In the genomic region with DNA sequence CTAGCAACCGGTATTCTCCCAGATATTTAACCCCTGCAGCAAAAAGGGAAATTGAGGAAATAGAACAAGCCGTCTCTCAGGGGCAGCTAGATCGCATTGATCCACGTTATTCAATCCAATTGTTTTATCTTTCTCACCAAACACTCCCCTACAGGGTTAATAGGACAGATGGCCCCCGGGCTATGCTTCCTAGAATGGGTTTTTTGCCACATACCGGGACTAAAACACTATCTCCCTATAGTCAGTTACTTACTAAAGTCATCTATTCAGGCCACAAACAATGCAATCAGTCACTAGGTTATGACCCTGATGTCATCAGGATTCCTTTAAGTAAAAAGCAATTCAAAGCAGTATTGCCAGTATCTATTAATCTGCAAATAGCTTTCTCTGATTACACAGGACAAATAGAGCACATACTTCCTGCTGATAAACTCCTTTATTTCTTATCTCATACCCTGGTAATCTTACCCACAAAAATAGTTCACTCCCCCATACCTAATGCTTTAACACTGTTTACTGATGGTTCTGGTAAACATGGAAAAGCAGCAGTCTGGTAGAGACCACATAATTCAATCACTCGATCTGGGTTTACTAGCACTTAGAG, we compare ENCODE assay signal across 1 cellular context.
A peak's percentile ranks its signal among the peaks of the same experiment; 100 is the strongest.
TF ChIP-seq lines count a peak whose summit lies in the region.

No MANE protein-coding gene starts in this region.

TF ChIP-seq in HepG2, 621 proteins besides CTCF, POLR2A, EP300 and RAD21 (continued from another document and continues in another):
- TF ChIP-seq, protein P1, sequence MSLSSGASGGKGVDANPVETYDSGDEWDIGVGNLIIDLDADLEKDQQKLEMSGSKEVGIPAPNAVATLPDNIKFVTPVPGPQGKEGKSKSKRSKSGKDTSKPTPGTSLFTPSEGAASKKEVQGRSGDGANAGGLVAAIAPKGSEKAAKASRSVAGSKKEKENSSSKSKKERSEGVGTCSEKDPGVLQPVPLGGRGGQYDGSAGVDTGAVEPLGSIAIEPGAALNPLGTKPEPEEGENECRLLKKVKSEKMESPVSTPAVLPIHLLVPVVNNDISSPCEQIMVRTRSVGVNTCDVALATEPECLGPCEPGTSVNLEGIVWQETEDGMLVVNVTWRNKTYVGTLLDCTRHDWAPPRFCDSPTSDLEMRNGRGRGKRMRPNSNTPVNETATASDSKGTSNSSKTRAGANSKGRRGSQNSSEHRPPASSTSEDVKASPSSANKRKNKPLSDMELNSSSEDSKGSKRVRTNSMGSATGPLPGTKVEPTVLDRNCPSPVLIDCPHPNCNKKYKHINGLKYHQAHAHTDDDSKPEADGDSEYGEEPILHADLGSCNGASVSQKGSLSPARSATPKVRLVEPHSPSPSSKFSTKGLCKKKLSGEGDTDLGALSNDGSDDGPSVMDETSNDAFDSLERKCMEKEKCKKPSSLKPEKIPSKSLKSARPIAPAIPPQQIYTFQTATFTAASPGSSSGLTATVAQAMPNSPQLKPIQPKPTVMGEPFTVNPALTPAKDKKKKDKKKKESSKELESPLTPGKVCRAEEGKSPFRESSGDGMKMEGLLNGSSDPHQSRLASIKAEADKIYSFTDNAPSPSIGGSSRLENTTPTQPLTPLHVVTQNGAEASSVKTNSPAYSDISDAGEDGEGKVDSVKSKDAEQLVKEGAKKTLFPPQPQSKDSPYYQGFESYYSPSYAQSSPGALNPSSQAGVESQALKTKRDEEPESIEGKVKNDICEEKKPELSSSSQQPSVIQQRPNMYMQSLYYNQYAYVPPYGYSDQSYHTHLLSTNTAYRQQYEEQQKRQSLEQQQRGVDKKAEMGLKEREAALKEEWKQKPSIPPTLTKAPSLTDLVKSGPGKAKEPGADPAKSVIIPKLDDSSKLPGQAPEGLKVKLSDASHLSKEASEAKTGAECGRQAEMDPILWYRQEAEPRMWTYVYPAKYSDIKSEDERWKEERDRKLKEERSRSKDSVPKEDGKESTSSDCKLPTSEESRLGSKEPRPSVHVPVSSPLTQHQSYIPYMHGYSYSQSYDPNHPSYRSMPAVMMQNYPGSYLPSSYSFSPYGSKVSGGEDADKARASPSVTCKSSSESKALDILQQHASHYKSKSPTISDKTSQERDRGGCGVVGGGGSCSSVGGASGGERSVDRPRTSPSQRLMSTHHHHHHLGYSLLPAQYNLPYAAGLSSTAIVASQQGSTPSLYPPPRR (CRISPR knock-in tag; IDR thresholded peaks at IDR 0.05; ENCODE audit: borderline replicate concordance) = peak; percentile 94
- no peak for TF ChIP-seq SATB2 (CRISPR knock-in tag; IDR thresholded peaks at IDR 0.05)
- no peak for TF ChIP-seq SMARCE1 (IDR thresholded peaks at IDR 0.05; ENCODE audit: borderline replicate concordance)
- TF ChIP-seq NCOA2 (CRISPR knock-in tag; IDR thresholded peaks at IDR 0.05) = peak; percentile 61
- no peak for TF ChIP-seq SKI (IDR thresholded peaks at IDR 0.05; ENCODE audit: partially characterized antibody)
- TF ChIP-seq, protein P2, sequence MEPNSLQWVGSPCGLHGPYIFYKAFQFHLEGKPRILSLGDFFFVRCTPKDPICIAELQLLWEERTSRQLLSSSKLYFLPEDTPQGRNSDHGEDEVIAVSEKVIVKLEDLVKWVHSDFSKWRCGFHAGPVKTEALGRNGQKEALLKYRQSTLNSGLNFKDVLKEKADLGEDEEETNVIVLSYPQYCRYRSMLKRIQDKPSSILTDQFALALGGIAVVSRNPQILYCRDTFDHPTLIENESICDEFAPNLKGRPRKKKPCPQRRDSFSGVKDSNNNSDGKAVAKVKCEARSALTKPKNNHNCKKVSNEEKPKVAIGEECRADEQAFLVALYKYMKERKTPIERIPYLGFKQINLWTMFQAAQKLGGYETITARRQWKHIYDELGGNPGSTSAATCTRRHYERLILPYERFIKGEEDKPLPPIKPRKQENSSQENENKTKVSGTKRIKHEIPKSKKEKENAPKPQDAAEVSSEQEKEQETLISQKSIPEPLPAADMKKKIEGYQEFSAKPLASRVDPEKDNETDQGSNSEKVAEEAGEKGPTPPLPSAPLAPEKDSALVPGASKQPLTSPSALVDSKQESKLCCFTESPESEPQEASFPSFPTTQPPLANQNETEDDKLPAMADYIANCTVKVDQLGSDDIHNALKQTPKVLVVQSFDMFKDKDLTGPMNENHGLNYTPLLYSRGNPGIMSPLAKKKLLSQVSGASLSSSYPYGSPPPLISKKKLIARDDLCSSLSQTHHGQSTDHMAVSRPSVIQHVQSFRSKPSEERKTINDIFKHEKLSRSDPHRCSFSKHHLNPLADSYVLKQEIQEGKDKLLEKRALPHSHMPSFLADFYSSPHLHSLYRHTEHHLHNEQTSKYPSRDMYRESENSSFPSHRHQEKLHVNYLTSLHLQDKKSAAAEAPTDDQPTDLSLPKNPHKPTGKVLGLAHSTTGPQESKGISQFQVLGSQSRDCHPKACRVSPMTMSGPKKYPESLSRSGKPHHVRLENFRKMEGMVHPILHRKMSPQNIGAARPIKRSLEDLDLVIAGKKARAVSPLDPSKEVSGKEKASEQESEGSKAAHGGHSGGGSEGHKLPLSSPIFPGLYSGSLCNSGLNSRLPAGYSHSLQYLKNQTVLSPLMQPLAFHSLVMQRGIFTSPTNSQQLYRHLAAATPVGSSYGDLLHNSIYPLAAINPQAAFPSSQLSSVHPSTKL (CRISPR knock-in tag; IDR thresholded peaks at IDR 0.05) = peak; percentile 52; the same call in 1 of the 2 replicates
- no peak for TF ChIP-seq ZNF234 (CRISPR knock-in tag; conservative IDR thresholded peaks at IDR 0.05)
- TF ChIP-seq, protein P3, sequence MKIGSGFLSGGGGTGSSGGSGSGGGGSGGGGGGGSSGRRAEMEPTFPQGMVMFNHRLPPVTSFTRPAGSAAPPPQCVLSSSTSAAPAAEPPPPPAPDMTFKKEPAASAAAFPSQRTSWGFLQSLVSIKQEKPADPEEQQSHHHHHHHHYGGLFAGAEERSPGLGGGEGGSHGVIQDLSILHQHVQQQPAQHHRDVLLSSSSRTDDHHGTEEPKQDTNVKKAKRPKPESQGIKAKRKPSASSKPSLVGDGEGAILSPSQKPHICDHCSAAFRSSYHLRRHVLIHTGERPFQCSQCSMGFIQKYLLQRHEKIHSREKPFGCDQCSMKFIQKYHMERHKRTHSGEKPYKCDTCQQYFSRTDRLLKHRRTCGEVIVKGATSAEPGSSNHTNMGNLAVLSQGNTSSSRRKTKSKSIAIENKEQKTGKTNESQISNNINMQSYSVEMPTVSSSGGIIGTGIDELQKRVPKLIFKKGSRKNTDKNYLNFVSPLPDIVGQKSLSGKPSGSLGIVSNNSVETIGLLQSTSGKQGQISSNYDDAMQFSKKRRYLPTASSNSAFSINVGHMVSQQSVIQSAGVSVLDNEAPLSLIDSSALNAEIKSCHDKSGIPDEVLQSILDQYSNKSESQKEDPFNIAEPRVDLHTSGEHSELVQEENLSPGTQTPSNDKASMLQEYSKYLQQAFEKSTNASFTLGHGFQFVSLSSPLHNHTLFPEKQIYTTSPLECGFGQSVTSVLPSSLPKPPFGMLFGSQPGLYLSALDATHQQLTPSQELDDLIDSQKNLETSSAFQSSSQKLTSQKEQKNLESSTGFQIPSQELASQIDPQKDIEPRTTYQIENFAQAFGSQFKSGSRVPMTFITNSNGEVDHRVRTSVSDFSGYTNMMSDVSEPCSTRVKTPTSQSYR (CRISPR knock-in tag; IDR thresholded peaks at IDR 0.05; ENCODE audit: borderline replicate concordance) = peak; percentile 49; the same call in 1 of the 2 replicates
- peak; percentile 56; the same call in 1 of the 2 replicates for TF ChIP-seq FOXA1 (IDR thresholded peaks at IDR 0.05)
- peak; percentile 88 for TF ChIP-seq FOXA1 (CRISPR knock-in tag; IDR thresholded peaks at IDR 0.05)
- peak; percentile 56; the same call in 1 of the 2 replicates for TF ChIP-seq HDAC2 (CRISPR knock-in tag; IDR thresholded peaks at IDR 0.05)
- TF ChIP-seq, protein P4, sequence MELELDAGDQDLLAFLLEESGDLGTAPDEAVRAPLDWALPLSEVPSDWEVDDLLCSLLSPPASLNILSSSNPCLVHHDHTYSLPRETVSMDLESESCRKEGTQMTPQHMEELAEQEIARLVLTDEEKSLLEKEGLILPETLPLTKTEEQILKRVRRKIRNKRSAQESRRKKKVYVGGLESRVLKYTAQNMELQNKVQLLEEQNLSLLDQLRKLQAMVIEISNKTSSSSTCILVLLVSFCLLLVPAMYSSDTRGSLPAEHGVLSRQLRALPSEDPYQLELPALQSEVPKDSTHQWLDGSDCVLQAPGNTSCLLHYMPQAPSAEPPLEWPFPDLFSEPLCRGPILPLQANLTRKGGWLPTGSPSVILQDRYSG (CRISPR knock-in tag; IDR thresholded peaks at IDR 0.05) = no peak
- TF ChIP-seq, protein P5, sequence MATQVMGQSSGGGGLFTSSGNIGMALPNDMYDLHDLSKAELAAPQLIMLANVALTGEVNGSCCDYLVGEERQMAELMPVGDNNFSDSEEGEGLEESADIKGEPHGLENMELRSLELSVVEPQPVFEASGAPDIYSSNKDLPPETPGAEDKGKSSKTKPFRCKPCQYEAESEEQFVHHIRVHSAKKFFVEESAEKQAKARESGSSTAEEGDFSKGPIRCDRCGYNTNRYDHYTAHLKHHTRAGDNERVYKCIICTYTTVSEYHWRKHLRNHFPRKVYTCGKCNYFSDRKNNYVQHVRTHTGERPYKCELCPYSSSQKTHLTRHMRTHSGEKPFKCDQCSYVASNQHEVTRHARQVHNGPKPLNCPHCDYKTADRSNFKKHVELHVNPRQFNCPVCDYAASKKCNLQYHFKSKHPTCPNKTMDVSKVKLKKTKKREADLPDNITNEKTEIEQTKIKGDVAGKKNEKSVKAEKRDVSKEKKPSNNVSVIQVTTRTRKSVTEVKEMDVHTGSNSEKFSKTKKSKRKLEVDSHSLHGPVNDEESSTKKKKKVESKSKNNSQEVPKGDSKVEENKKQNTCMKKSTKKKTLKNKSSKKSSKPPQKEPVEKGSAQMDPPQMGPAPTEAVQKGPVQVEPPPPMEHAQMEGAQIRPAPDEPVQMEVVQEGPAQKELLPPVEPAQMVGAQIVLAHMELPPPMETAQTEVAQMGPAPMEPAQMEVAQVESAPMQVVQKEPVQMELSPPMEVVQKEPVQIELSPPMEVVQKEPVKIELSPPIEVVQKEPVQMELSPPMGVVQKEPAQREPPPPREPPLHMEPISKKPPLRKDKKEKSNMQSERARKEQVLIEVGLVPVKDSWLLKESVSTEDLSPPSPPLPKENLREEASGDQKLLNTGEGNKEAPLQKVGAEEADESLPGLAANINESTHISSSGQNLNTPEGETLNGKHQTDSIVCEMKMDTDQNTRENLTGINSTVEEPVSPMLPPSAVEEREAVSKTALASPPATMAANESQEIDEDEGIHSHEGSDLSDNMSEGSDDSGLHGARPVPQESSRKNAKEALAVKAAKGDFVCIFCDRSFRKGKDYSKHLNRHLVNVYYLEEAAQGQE (IDR thresholded peaks at IDR 0.05; ENCODE audit: borderline replicate concordance in 1 of 2, low read depth in 1 of 2, low read length in 2 of 2) = no peak
- TF ChIP-seq GFI1 (CRISPR knock-in tag; IDR thresholded peaks at IDR 0.05; ENCODE audit: borderline replicate concordance) = no peak; the same call in 1 of the 2 replicates
- 0 out of 2 replicates have a peak, but pooled peaks have one; percentile 53 for TF ChIP-seq ISL2 (CRISPR knock-in tag; IDR thresholded peaks at IDR 0.05)
- TF ChIP-seq, protein P6, sequence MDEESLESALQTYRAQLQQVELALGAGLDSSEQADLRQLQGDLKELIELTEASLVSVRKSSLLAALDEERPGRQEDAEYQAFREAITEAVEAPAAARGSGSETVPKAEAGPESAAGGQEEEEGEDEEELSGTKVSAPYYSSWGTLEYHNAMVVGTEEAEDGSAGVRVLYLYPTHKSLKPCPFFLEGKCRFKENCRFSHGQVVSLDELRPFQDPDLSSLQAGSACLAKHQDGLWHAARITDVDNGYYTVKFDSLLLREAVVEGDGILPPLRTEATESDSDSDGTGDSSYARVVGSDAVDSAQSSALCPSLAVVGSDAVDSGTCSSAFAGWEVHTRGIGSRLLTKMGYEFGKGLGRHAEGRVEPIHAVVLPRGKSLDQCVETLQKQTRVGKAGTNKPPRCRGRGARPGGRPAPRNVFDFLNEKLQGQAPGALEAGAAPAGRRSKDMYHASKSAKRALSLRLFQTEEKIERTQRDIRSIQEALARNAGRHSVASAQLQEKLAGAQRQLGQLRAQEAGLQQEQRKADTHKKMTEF (CRISPR knock-in tag; IDR thresholded peaks at IDR 0.05) = 0 out of 2 replicates have a peak, but pooled peaks have one; percentile 34
- no peak for TF ChIP-seq KLF13 (CRISPR knock-in tag; IDR thresholded peaks at IDR 0.05)
- TF ChIP-seq, protein P7, sequence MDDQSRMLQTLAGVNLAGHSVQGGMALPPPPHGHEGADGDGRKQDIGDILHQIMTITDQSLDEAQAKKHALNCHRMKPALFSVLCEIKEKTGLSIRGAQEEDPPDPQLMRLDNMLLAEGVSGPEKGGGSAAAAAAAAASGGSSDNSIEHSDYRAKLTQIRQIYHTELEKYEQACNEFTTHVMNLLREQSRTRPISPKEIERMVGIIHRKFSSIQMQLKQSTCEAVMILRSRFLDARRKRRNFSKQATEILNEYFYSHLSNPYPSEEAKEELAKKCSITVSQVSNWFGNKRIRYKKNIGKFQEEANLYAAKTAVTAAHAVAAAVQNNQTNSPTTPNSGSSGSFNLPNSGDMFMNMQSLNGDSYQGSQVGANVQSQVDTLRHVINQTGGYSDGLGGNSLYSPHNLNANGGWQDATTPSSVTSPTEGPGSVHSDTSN (CRISPR knock-in tag; IDR thresholded peaks at IDR 0.05; ENCODE audit: borderline replicate concordance) = no peak
- TF ChIP-seq ZNF792 (CRISPR knock-in tag; IDR thresholded peaks at IDR 0.05) = peak; percentile 54; the same call in 1 of the 2 replicates
- 0 out of 2 replicates have a peak, but pooled peaks have one; percentile 14 for TF ChIP-seq RARA (CRISPR knock-in tag; IDR thresholded peaks at IDR 0.05)
- no peak for TF ChIP-seq ZIK1 (CRISPR knock-in tag; IDR thresholded peaks at IDR 0.05; ENCODE audit: borderline replicate concordance, low read depth)
- TF ChIP-seq, protein P8, sequence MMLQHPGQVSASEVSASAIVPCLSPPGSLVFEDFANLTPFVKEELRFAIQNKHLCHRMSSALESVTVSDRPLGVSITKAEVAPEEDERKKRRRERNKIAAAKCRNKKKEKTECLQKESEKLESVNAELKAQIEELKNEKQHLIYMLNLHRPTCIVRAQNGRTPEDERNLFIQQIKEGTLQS (CRISPR knock-in tag; IDR thresholded peaks at IDR 0.05) = 0 out of 2 replicates have a peak, but pooled peaks have one; percentile 20
- TF ChIP-seq ZNF382 (CRISPR knock-in tag; IDR thresholded peaks at IDR 0.05; ENCODE audit: borderline replicate concordance) = no peak
- TF ChIP-seq ZNF468 (CRISPR knock-in tag; IDR thresholded peaks at IDR 0.05) = no peak
- no peak for TF ChIP-seq MEIS1 (CRISPR knock-in tag; IDR thresholded peaks at IDR 0.05; ENCODE audit: borderline replicate concordance)
- TF ChIP-seq, protein P9, sequence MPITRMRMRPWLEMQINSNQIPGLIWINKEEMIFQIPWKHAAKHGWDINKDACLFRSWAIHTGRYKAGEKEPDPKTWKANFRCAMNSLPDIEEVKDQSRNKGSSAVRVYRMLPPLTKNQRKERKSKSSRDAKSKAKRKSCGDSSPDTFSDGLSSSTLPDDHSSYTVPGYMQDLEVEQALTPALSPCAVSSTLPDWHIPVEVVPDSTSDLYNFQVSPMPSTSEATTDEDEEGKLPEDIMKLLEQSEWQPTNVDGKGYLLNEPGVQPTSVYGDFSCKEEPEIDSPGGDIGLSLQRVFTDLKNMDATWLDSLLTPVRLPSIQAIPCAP (CRISPR knock-in tag; IDR thresholded peaks at IDR 0.05; ENCODE audit: low read depth) = no peak
- no peak for TF ChIP-seq ZNF547 (CRISPR knock-in tag; IDR thresholded peaks at IDR 0.05)
- no peak for TF ChIP-seq SNAI1 (CRISPR knock-in tag; IDR thresholded peaks at IDR 0.05; ENCODE audit: borderline replicate concordance)
- TF ChIP-seq GPN1 (CRISPR knock-in tag; IDR thresholded peaks at IDR 0.05; ENCODE audit: borderline replicate concordance) = no peak
- TF ChIP-seq ARNT (IDR thresholded peaks at IDR 0.05) = no peak
- 0 out of 2 replicates have a peak, but pooled peaks have one; percentile 12 for TF ChIP-seq RXRB (CRISPR knock-in tag; IDR thresholded peaks at IDR 0.05; ENCODE audit: borderline replicate concordance)
- no peak for TF ChIP-seq SRY (CRISPR knock-in tag; IDR thresholded peaks at IDR 0.05)
- no peak for TF ChIP-seq FIP1L1 (IDR thresholded peaks at IDR 0.05; ENCODE audit: borderline replicate concordance, insufficient read depth, low read depth, low read length)
